ENCODE assay signal across 8 cellular contexts in the genomic region with DNA sequence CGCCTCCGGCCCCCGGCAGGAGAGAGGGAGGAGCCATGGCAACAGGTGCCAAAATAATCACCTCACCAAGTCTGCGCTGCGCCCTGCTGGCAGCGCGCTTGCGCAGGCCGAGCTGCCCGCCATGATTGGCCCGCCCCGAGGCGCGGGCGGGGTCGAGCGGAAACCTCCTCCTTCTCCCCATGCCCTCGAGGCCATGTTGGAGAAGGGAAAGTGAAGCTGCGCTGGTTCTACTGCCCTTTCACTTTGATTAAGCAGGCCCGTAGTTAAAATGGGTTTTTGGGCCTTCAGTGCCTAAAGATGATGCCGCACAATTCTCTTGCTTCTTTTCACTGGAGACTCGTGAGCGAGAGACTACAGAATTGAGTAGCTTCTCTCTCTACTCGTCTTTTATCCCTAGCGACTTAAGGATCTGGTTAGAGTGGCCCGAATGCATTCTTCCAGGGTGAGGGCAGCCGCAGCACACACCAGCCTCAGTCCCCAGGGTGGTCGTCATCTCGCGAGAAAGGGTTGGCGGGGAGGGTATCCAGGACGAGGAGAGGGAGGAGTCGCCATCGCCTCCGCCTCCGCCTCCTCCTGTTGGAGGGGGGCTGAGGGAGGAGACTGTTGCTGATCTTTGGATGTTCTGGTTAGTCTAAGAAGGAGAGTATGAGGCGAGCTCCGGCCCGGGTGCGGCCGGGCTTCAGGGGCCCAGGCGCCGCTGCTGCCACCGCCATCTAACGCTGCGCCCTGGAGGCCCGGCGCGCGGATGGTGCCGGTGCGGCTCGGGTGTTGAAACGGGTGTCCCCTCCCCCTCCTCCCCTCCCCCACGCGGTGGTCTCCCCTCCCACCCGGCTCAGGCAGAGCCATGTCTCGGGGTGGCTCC. TPM values are rescaled to one million over a fixed set of nuclear protein-coding genes. Genes with fewer than 3 reads are reported as not detected.
DNase-seq lines count a peak whose midpoint lies in the region; ATAC-seq and TF ChIP-seq lines count a peak whose summit lies in the region.

A gene with protein sequence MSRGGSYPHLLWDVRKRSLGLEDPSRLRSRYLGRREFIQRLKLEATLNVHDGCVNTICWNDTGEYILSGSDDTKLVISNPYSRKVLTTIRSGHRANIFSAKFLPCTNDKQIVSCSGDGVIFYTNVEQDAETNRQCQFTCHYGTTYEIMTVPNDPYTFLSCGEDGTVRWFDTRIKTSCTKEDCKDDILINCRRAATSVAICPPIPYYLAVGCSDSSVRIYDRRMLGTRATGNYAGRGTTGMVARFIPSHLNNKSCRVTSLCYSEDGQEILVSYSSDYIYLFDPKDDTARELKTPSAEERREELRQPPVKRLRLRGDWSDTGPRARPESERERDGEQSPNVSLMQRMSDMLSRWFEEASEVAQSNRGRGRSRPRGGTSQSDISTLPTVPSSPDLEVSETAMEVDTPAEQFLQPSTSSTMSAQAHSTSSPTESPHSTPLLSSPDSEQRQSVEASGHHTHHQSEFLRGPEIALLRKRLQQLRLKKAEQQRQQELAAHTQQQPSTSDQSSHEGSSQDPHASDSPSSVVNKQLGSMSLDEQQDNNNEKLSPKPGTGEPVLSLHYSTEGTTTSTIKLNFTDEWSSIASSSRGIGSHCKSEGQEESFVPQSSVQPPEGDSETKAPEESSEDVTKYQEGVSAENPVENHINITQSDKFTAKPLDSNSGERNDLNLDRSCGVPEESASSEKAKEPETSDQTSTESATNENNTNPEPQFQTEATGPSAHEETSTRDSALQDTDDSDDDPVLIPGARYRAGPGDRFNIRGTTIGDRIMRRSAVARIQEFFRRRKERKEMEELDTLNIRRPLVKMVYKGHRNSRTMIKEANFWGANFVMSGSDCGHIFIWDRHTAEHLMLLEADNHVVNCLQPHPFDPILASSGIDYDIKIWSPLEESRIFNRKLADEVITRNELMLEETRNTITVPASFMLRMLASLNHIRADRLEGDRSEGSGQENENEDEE (plus strand): TSS at position 616 of the 862 bp plus-strand sequence. CDS start 229 bp downstream, at position 845.

- no peaks in the 10 kb centered on the region for H3K27me3 ChIP-seq in H7 (ENCODE audit: control insufficient read depth, insufficient read depth, low read length)

- no peaks in the 10 kb centered on the region for H3K36me3 ChIP-seq in H7 (replicated peaks; ENCODE audit: control insufficient read depth, insufficient read depth, low read length)

- DNase-seq in ELF-1 (ENCODE audit: low read depth, low spot score) = peak; percentile 99
- peak; percentile 96 for DNase-seq in H7
- DNase-seq in M059J (ENCODE audit: low read depth) = peak; percentile 99
- DNase-seq in SHP77 (lab: John Stamatoyannopoulos, UW) = peak; percentile 98
- peak; percentile 98 for DNase-seq in activated effector memory CD4-positive, alpha-beta T cell treated with Interleukin-2 at 50 U/mL for 16 hours
- DNase-seq in fibroblast of pulmonary artery (ENCODE audit: low read depth) = peak; percentile 99
- peak; percentile 98 for DNase-seq in natural killer cell treated with Interleukin-12 subunit alpha and Interleukin-12 subunit beta and Interleukin-15 and Interleukin-18, amount 100 ng/mL, for 72 hours (ENCODE audit: low spot score)
- peak; percentile 94 for DNase-seq in stimulated activated naive CD8-positive, alpha-beta T cell treated with anti-CD3 and anti-CD28 coated beads, Interleukin-15, Interleukin-2, amounts not matched to agents 100 U/mL and 50 U/mL, for 24 hours

- no peaks in the 10 kb centered on the region for H3K27me3 Mint-ChIP-seq in natural killer cell treated with Interleukin-12 subunit alpha and Interleukin-12 subunit beta and Interleukin-15 and Interleukin-18, amount 100 ng/mL, for 72 hours

- TF ChIP-seq CTCF in fibroblast of pulmonary artery (IDR thresholded peaks at IDR 0.05; ENCODE audit: low read length, missing control alignments) = no peak

- H3K4me3 ChIP-seq in H7 (ENCODE audit: insufficient read depth, low read depth, low read length) (peak within 1 kb of the TSS; percentile 96), fibroblast of pulmonary artery (replicated peaks; ENCODE audit: low read depth, low read length) (peak within 1 kb of the TSS; percentile 96)

- peak within 1 kb of the TSS; percentile 97 for H3K4me3 Mint-ChIP-seq in natural killer cell treated with Interleukin-12 subunit alpha and Interleukin-12 subunit beta and Interleukin-15 and Interleukin-18, amount 100 ng/mL, for 72 hours

- peaks cover 27 to 32% of the 10 kb centered on the region in 2 donors for H3K4me1 Mint-ChIP-seq in natural killer cell treated with Interleukin-12 subunit alpha and Interleukin-12 subunit beta and Interleukin-15 and Interleukin-18, amount 100 ng/mL, for 72 hours (ENCODE audit: low read depth in 2 of 2)

- H3K27ac Mint-ChIP-seq in natural killer cell treated with Interleukin-12 subunit alpha and Interleukin-12 subunit beta and Interleukin-15 and Interleukin-18, amount 100 ng/mL, for 72 hours = peak within 1 kb of the TSS; percentile 89 to 90

- H3K36me3 Mint-ChIP-seq in natural killer cell treated with Interleukin-12 subunit alpha and Interleukin-12 subunit beta and Interleukin-15 and Interleukin-18, amount 100 ng/mL, for 72 hours = peaks cover 6% of the 10 kb centered on the region

- no peaks in the 10 kb centered on the region for H3K9me3 Mint-ChIP-seq in natural killer cell treated with Interleukin-12 subunit alpha and Interleukin-12 subunit beta and Interleukin-15 and Interleukin-18, amount 100 ng/mL, for 72 hours

- peak; percentile 92 to 95 for ATAC-seq in natural killer cell treated with Interleukin-12 subunit alpha and Interleukin-12 subunit beta and Interleukin-15 and Interleukin-18, amount 100 ng/mL, for 72 hours
- ATAC-seq in stimulated activated naive CD8-positive, alpha-beta T cell treated with anti-CD3 and anti-CD28 coated beads, Interleukin-15, Interleukin-2, amounts not matched to agents 100 U/mL and 50 U/mL, for 24 hours = peak; percentile 86

RNA-seq across cellular contexts. Expression of the gene that starts here (rescaled TPM):
- 13.5 and 19.0 TPM in 2 replicates for total RNA-seq in H7 (2014; rRNA removed; shearing (Covaris generic))
- total RNA-seq in M059J (2014; rRNA removed; shearing (Covaris generic)) = 27.7 and 53.5 TPM in 2 replicates
- 10 to 100 TPM; 18.3 to 29.3 TPM for total RNA-seq in natural killer cell treated with Interleukin-12 subunit alpha and Interleukin-12 subunit beta and Interleukin-15 and Interleukin-18, amount 100 ng/mL, for 72 hours

Comparison
In these comparisons a context has a peak if more than half of its experiments do, and no peak if none do; other contexts are left out.
1. Peak in every context shown above with its lines: DNase-seq, ATAC-seq and H3K4me3 ChIP-seq.